In genomic region chr15:78541744-78542034, GRCh38 we compare ENCODE assay signal across 1 cellular context.
TF ChIP-seq lines count a peak whose summit lies in the region.

No MANE protein-coding gene starts in this region.

TF ChIP-seq in HEK293, 187 proteins besides CTCF, POLR2A, EP300 and RAD21 (continued from another document):
- TF ChIP-seq GLI2 (tag by site-specific recombination; IDR thresholded peaks at IDR 0.05; ENCODE audit: borderline replicate concordance, low read depth) (no peak), KLF8 (tag by site-specific recombination; IDR thresholded peaks at IDR 0.05) (no peak), SALL2 (tag by site-specific recombination; IDR thresholded peaks at IDR 0.05; ENCODE audit: borderline replicate concordance) (no peak), ZNF677 (tag by site-specific recombination; IDR thresholded peaks at IDR 0.05) (no peak), ZNF341 (tag by site-specific recombination; IDR thresholded peaks at IDR 0.05; ENCODE audit: low read depth) (no peak), ZNF585B (tag by site-specific recombination; IDR thresholded peaks at IDR 0.05) (no peak)
